In the genomic region with DNA sequence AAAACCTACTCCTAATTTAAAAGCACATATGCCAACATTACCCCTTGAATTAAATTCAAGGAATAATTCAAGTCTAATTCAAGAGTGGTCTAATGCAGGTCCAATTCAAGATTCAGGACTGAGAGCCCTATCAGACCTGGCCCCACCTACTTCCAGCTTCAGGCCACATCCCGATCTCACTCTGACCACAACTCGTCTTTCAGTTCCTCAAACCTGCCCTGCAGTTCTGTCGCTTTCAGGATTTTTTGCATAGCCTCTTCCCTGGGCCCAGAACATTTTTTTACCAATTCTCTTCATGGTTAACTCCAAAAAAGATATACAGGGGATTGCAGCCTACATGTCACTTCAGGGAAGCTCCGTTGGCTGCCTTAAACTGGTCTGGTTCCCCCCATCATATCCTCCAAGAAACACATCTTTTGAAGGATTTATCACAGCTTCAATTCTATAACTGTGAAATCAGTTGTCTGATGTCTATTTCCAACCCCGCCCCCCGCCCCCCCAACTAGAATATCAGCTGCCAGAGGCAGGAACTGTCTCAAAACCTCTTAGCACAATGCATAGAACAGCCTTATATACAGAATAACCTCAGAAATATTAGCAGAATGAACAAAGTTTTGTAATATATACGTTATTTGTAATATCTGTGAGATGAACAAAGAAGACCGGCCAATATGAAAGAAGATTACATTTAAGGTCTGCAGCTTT, we compare ENCODE assay signal across 8 cellular contexts. TPM values are rescaled to one million over a fixed set of nuclear protein-coding genes. Genes with fewer than 3 reads are reported as not detected.
DNase-seq lines count a peak whose midpoint lies in the region; ATAC-seq and TF ChIP-seq lines count a peak whose summit lies in the region.

No MANE protein-coding gene starts in this region.

- H3K27ac Mint-ChIP-seq in activated T-cell treated with anti-CD3 and anti-CD28 coated beads, Interleukin-2, amount 50 U/mL, for 24 hours = peak overlapping the region; percentile 78
- H3K27ac Mint-ChIP-seq in stimulated activated naive B cell treated with anti-CD40 and anti-IgM and Interleukin-4, amounts not matched to agents 10 μg/mL and 1 μg/mL and 100 μg/mL, for 72 hours = no peak overlapping the region
- H3K27ac Mint-ChIP-seq in HFFc6 = no peak overlapping the region

- DNase-seq in activated T-cell treated with anti-CD3 and anti-CD28 coated beads, Interleukin-2, amount 50 U/mL, for 24 hours = no peak
- no peak for DNase-seq in activated T-cell treated with anti-CD3 and anti-CD28 coated beads for 4 hours
- peak; percentile 89 for DNase-seq in SKM-1 (lab: John Stamatoyannopoulos, UW; ENCODE audit: unreplicated experiment)
- DNase-seq in stimulated activated naive B cell treated with anti-CD40 and anti-IgM and Interleukin-4, amounts not matched to agents 10 μg/mL and 1 μg/mL and 100 μg/mL, for 72 hours = peak; percentile 75
- DNase-seq in HFFc6 = no peak
- DNase-seq in SK-N-SH = no peak
- DNase-seq in stimulated activated CD4-positive, alpha-beta T cell treated with anti-CD3 and anti-CD28 coated beads, Interleukin-2, amount 100 ng/mL, for 48 hours = no peak

- no peak overlapping the region for H2AFZ ChIP-seq in SK-N-SH (ENCODE audit: low read depth)

- peak; percentile 80 for ATAC-seq in HG03039 (IDR thresholded peaks at IDR 0.05; ENCODE audit: unreplicated experiment)
- peak; percentile 71 to 87 for ATAC-seq in stimulated activated naive B cell treated with anti-CD40 and anti-IgM and Interleukin-4, amounts not matched to agents 10 μg/mL and 1 μg/mL and 100 μg/mL, for 72 hours (replicated peaks)

- TF ChIP-seq CTCF in HFFc6 (IDR thresholded peaks at IDR 0.05) = no peak
- no peak for TF ChIP-seq CTCF in SK-N-SH (IDR thresholded peaks at IDR 0.05)

- WGBS in SK-N-SH (ENCODE audit: low lambda C conversion rate) = 89% methylated on average over 8 of the region's 8 CpGs

- no peak for TF ChIP-seq RAD21 in SK-N-SH (IDR thresholded peaks at IDR 0.05; ENCODE audit: low read length)

- peaks cover 14% of the 10 kb centered on the region; the same call in 1 of the 2 replicates for H4K20me1 ChIP-seq in SK-N-SH (ENCODE audit: insufficient read depth)

- no peaks in the 10 kb centered on the region for H3K27me3 ChIP-seq in SK-N-SH (ENCODE audit: insufficient read depth)

- no peaks in the 10 kb centered on the region for H3K9me2 ChIP-seq in SK-N-SH

- H3K4me3 Mint-ChIP-seq in activated T-cell treated with anti-CD3 and anti-CD28 coated beads, Interleukin-2, amount 50 U/mL, for 24 hours = peak overlapping the region; percentile 35
- peak overlapping the region in 1 of 2 donors; percentile 37 for H3K4me3 Mint-ChIP-seq in stimulated activated naive B cell treated with anti-CD40 and anti-IgM and Interleukin-4, amounts not matched to agents 10 μg/mL and 1 μg/mL and 100 μg/mL, for 72 hours
- no peak overlapping the region for H3K4me3 Mint-ChIP-seq in HFFc6

- no peak overlapping the region for H3K27ac ChIP-seq in SK-N-SH (ENCODE audit: low read depth in 2 of 2, low read length in 1 of 2)

- POLR2A ChIA-PET in SK-N-SH (lab: Yijun Ruan, JAX) = no interaction called here

- H3K36me3 Mint-ChIP-seq in activated T-cell treated with anti-CD3 and anti-CD28 coated beads, Interleukin-2, amount 50 U/mL, for 24 hours (ENCODE audit: low read depth) = peaks cover 44% of the 10 kb centered on the region
- peaks cover 29 to 47% of the 10 kb centered on the region in 2 donors for H3K36me3 Mint-ChIP-seq in stimulated activated naive B cell treated with anti-CD40 and anti-IgM and Interleukin-4, amounts not matched to agents 10 μg/mL and 1 μg/mL and 100 μg/mL, for 72 hours
- H3K36me3 Mint-ChIP-seq in HFFc6 (ENCODE audit: low read depth) = peaks cover 14% of the 10 kb centered on the region

- CTCF ChIA-PET in SK-N-SH (lab: Yijun Ruan, JAX) = no interaction called here

- H3K4me1 Mint-ChIP-seq in activated T-cell treated with anti-CD3 and anti-CD28 coated beads, Interleukin-2, amount 50 U/mL, for 24 hours (ENCODE audit: low read depth) = peaks cover 90% of the 10 kb centered on the region
- H3K4me1 Mint-ChIP-seq in stimulated activated naive B cell treated with anti-CD40 and anti-IgM and Interleukin-4, amounts not matched to agents 10 μg/mL and 1 μg/mL and 100 μg/mL, for 72 hours = peaks cover 65 to 94% of the 10 kb centered on the region in 2 donors
- H3K4me1 Mint-ChIP-seq in HFFc6 (ENCODE audit: low read depth) = peaks cover 10% of the 10 kb centered on the region; the same call in 1 of the 2 replicates

- H3K4me3 ChIP-seq in SK-N-SH (ENCODE audit: low read depth in 2 of 2, low read length in 1 of 2) = no peak overlapping the region

- no peaks in the 10 kb centered on the region for H3F3A ChIP-seq in SK-N-SH (replicated peaks; ENCODE audit: insufficient read depth)

- peaks cover 0 to 11% of the 10 kb centered on the region in 2 experiments for H3K36me3 ChIP-seq in SK-N-SH (replicated peaks in 1 of 2; ENCODE audit: control insufficient read depth in 1 of 2, insufficient read depth in 2 of 2, low read length in 1 of 2)

- H3K4me2 ChIP-seq in SK-N-SH = no peak overlapping the region

- no peak for TF ChIP-seq EP300 in SK-N-SH (IDR thresholded peaks at IDR 0.05; ENCODE audit: borderline replicate concordance in 1 of 2, low read depth in 1 of 2, low read length in 1 of 2)

- H3K79me2 ChIP-seq in SK-N-SH (ENCODE audit: insufficient read depth) = peaks cover 57% of the 10 kb centered on the region

- no peaks in the 10 kb centered on the region for H3K9me3 Mint-ChIP-seq in activated T-cell treated with anti-CD3 and anti-CD28 coated beads, Interleukin-2, amount 50 U/mL, for 24 hours
- H3K9me3 Mint-ChIP-seq in stimulated activated naive B cell treated with anti-CD40 and anti-IgM and Interleukin-4, amounts not matched to agents 10 μg/mL and 1 μg/mL and 100 μg/mL, for 72 hours = no peaks in the 10 kb centered on the region
- H3K9me3 Mint-ChIP-seq in HFFc6 = no peaks in the 10 kb centered on the region

- no peaks in the 10 kb centered on the region for H3K9me3 ChIP-seq in SK-N-SH

- no peaks in the 10 kb centered on the region for H3K27me3 Mint-ChIP-seq in activated T-cell treated with anti-CD3 and anti-CD28 coated beads, Interleukin-2, amount 50 U/mL, for 24 hours
- no peaks in the 10 kb centered on the region for H3K27me3 Mint-ChIP-seq in stimulated activated naive B cell treated with anti-CD40 and anti-IgM and Interleukin-4, amounts not matched to agents 10 μg/mL and 1 μg/mL and 100 μg/mL, for 72 hours
- H3K27me3 Mint-ChIP-seq in HFFc6 (ENCODE audit: insufficient read depth) = no peaks in the 10 kb centered on the region; the same call in 1 of the 2 replicates

- H3K9ac ChIP-seq in SK-N-SH = no peak overlapping the region

- peaks cover 0 to 14% of the 10 kb centered on the region in 2 experiments; a peak in 2 of 4 replicates for H3K4me1 ChIP-seq in SK-N-SH (ENCODE audit: control insufficient read depth in 1 of 2, insufficient read depth in 2 of 2, low read depth in 1 of 2, low read length in 1 of 2)

TF ChIP-seq in SK-N-SH, 30 proteins besides CTCF, POLR2A, EP300 and RAD21:
- TF ChIP-seq YY1 (IDR thresholded peaks at IDR 0.05; ENCODE audit: low read depth) = no peak
- TF ChIP-seq MEF2A (IDR thresholded peaks at IDR 0.05; ENCODE audit: borderline replicate concordance, low read depth) = no peak
- no peak for TF ChIP-seq ELF1 (IDR thresholded peaks at IDR 0.05)
- no peak for TF ChIP-seq EZH2phosphoT487 (IDR thresholded peaks at IDR 0.05; ENCODE audit: borderline replicate concordance, low read depth)

RNA-seq across cellular contexts. Expression of a gene that starts 20.8 kb away (rescaled TPM):
- total RNA-seq in HFFc6 (2021; fragmentation: NEBNext Ultra II Directional; extraction: Animal tissue kit (Norgen Biotek cat#: 25700)) = 10 to 100 TPM; 33.0 to 43.0 (median 36.7) TPM
- polyA plus RNA-seq in SK-N-SH (2012; rRNA removed) = 10.8 and 12.7 TPM in 2 replicates
- polyA plus RNA-seq in SK-N-SH (2012; cell fraction: cytosol; rRNA removed) = 13.4 and 14.1 TPM in 2 replicates
- 4.9 and 9.8 TPM in 2 replicates for polyA plus RNA-seq in SK-N-SH (2012; cell fraction: nucleus; rRNA removed)

Comparison
In these comparisons a context has a peak if more than half of its experiments do, and no peak if none do; other contexts are left out.
1. DNase-seq: peak in SKM-1 (single experiment) and stimulated activated naive B cell treated with anti-CD40 and anti-IgM and Interleukin-4, amounts not matched to agents 10 μg/mL and 1 μg/mL and 100 μg/mL, for 72 hours (single experiment); none in activated T-cell treated with anti-CD3 and anti-CD28 coated beads, Interleukin-2, amount 50 U/mL, for 24 hours (single experiment), activated T-cell treated with anti-CD3 and anti-CD28 coated beads for 4 hours (single experiment), HFFc6 (single experiment), SK-N-SH (single experiment) and stimulated activated CD4-positive, alpha-beta T cell treated with anti-CD3 and anti-CD28 coated beads, Interleukin-2, amount 100 ng/mL, for 48 hours (0 of 2).